8 cellular contexts compared by ENCODE assay signal in the genomic region with DNA sequence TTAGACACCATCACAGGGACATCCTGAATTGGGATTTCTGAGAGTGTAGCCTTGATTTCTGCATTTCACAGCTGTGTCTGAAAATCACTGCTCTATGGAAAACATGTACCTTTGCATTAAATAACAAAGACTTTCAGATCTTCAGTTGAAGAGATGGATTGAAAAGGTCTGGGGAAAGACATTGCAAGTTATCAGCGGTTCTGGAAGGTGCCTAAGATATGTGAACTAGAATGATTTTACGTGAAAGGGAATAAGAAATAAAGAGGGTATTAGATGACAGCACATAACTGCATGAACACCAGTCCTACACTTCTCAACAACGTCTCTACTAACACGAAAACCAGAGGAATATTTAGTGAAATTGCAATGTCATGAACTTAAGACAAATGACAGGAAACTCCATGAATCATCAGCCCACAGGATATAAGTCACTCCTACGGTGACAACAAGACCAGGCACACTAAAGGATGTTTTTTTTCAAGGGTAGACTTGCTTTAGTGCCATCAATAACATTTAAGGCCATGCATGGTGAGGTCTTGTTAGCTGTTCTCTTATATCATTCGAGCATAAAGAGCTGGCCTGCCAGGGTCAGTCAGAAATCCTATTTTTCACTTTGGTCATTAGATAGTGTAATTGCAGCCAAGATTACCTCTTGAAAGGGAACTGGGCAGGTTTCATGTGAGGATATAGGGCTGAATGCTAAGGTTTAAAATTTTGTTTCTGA.
DNase-seq lines count a peak whose midpoint lies in the region; ATAC-seq and TF ChIP-seq lines count a peak whose summit lies in the region.
"Had no signal": no experiment of that assay in that cellular context is flagged by ENCODE, and none has a peak within 500 bp of the region (broad histone marks: within the 10 kb centered on the region; RNA-seq: fewer than 3 reads in every experiment).

No MANE protein-coding gene starts in this region.

- H3K36me3 ChIP-seq in PC-9 (ENCODE audit: low read depth), result no peaks in the 10 kb centered on the region

- no peaks in the 10 kb centered on the region for H3K27me3 ChIP-seq in PC-9 (ENCODE audit: insufficient read depth, low read depth)

- H2AFZ ChIP-seq in PC-9, result peak overlapping the region; percentile 46; the same call in 1 of the 2 replicates

- no peaks in the 10 kb centered on the region for H3K9me3 ChIP-seq in PC-9 (ENCODE audit: insufficient read depth, low read depth)

- no peaks in the 10 kb centered on the region for H3F3A ChIP-seq in PC-9 (ENCODE audit: insufficient read depth, low read depth)

- TF ChIP-seq CTCF in PC-9 (conservative IDR thresholded peaks at IDR 0.05) (no peak), cardiac fibroblast (IDR thresholded peaks at IDR 0.05; ENCODE audit: low read depth, low read length) (no peak)

- H3K9me2 ChIP-seq in PC-9 (ENCODE audit: insufficient read depth), result no peaks in the 10 kb centered on the region

- H3K79me2 ChIP-seq in PC-9 (ENCODE audit: low read depth), result no peaks in the 10 kb centered on the region

- intact Hi-C loops in PC-9 (cut with micrococcal nuclease; ENCODE audit: unreplicated experiment) (no loop called here), Right ventricle myocardium inferior (cut with DNase I) (no loop called here)

- peak overlapping the region; percentile 61 for H3K4me2 ChIP-seq in PC-9

- DNase-seq in PC-9, result peak; percentile 2 to 71
- peak; percentile 64 to 90 for DNase-seq in cardiac fibroblast (ENCODE audit: low read depth in 2 of 2)
- DNase-seq in renal cortical epithelial cell (ENCODE audit: low read depth), result peak; percentile 83
- no peak for DNase-seq in DMS 273 (lab: John Stamatoyannopoulos, UW; ENCODE audit: unreplicated experiment)
- no peak for DNase-seq in Right ventricle myocardium inferior (ENCODE audit: missing footprints)
- DNase-seq: left cardiac atrium had no signal

- no TSS peak for BruUV-seq in PC-9 (replicated peaks; lab: Mats Ljungman, UMichigan)

- POLR2A ChIA-PET in PC-9 (lab: Charles Lee; ENCODE audit: unreplicated experiment), result no interaction called here

- H3K4me1 ChIP-seq in PC-9 (replicated peaks; ENCODE audit: insufficient read depth), result peaks cover 13% of the 10 kb centered on the region

- H3K27ac ChIP-seq in PC-9, result peak overlapping the region; percentile 85

- CTCF ChIA-PET in PC-9 (lab: Charles Lee), result no interaction called here

- no peaks in the 10 kb centered on the region for H4K20me1 ChIP-seq in PC-9 (ENCODE audit: insufficient read depth)

- ATAC-seq in GM18511 (IDR thresholded peaks at IDR 0.05; ENCODE audit: unreplicated experiment) (peak; percentile 52), GM18520 (IDR thresholded peaks at IDR 0.05; ENCODE audit: unreplicated experiment) (no peak), Right ventricle myocardium inferior (no peak)

- H3K4me3 ChIP-seq in PC-9, result no peak overlapping the region
- no peak overlapping the region for H3K4me3 ChIP-seq in cardiac fibroblast (replicated peaks in 1 of 2; ENCODE audit: low read depth in 2 of 2, low read length in 2 of 2)

Comparison
In these comparisons a context has a peak if more than half of its experiments do, and no peak if none do; other contexts are left out.
1. DNase-seq: peak in PC-9 (2 of 2), cardiac fibroblast (2 of 2) and renal cortical epithelial cell (single experiment); none in DMS 273 (single experiment) and Right ventricle myocardium inferior (single experiment).